In genomic region chr17:43932923-43933322, GRCh38 we compare ENCODE assay signal across 40 cellular contexts. TPM values are rescaled to one million over a fixed set of nuclear protein-coding genes. Genes with fewer than 3 reads are reported as not detected.
"Had no signal": no experiment of that assay in that cellular context is flagged by ENCODE, and none has a peak within 500 bp of the region (broad histone marks: within the 10 kb centered on the region; RNA-seq: fewer than 3 reads in every experiment).

No MANE protein-coding gene starts in this region.

- DNase-seq: Kasumi-1, MG63, MM.1S, MV-4-11, NCI-H1048, NCI-H1092, NCI-H1092 treated with DMSO at 0.1 percent for 48 hours, NCI-H1105, NCI-H1105 treated with DMSO at 0.1 percent for 48 hours, NCI-H1417, NCI-H1417 treated with DMSO at 0.1 percent for 48 hours, NCI-H1436, NCI-H1436 treated with DMSO at 0.1 percent for 48 hours, NCI-H146, NCI-H1694, NCI-H1694 treated with DMSO at 0.1 percent for 48 hours, NCI-H187, NCI-H187 treated with DMSO at 0.1 percent for 48 hours, NCI-H1930, NCI-H2029, NCI-H2029 treated with DMSO at 0.1 percent for 48 hours, NCI-H2081, NCI-H2081 treated with DMSO at 0.1 percent for 48 hours, NCI-H2107, NCI-H2171, NCI-H2171 treated with DMSO at 0.1 percent for 48 hours, NCI-H2227 treated with DMSO at 0.1 percent for 48 hours, NCI-H226, NCI-H345, NCI-H446, NCI-H446 treated with DMSO at 0.1 percent for 48 hours, NCI-H510A, NCI-H510A treated with DMSO at 0.1 percent for 48 hours, NCI-H524, NCI-H524 treated with DMSO at 0.1 percent for 48 hours, NCI-H526 had no signal

- H3K9me3 ChIP-seq: MG63 had no signal

- H3K4me3 ChIP-seq: MG63 had no signal

- H3K36me3 ChIP-seq: MG63 had no signal

RNA-seq across cellular contexts. Expression of gene PPY, which starts 9.4 kb away (rescaled TPM):
- total RNA-seq: LHCN-M2, M059J, MCF 10A, NCI-H460 had no signal

RNA-seq across cellular contexts. Expression of gene PYY, which starts 20.8 kb away (rescaled TPM):
- total RNA-seq: LHCN-M2, M059J, MCF 10A, NCI-H460 had no signal

RNA-seq across cellular contexts. Expression of gene MPP2, which starts 25.6 kb away (rescaled TPM):
- total RNA-seq: MCF 10A had no signal
